ENCODE assay signal across 1 cellular context in the genomic region with DNA sequence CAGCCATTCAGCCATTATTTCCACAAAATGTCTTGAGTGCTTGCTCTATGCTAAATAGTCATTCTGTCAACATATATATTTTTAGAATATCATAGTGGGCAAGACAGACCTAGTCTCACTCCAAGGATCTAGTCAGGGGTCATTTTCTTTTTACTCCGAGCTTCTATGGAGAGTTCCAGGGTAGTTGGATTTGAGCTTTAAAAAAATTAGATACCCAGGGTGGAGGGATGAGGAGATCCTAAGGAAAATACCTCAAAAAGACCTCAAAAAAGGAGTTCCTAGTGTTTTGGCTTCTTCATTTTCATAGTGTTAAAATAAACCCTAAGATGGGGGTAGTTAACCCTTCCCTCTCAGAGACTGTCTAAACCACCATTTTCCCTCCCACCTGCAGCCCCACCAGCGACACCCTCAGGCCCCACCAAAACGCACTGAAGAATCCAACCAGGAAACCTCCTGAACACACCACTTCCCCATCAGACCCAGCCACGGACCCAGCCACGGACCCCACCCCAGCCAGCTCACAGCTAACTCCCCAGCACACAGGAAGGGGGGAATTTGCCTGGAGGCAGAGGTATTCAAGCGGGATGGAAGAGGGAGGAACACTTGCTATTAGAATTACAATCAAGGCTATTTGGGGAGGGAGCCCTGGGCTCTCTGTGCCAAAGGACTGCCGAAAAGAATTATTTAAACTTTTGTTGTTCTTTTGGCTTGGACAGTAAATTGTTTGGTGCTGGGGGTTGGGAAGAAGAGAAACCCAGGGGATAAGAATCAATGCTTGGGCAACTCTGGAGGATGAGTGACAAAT.
TF ChIP-seq lines count a peak whose summit lies in the region.

No MANE protein-coding gene starts in this region.

TF ChIP-seq in HepG2, 621 proteins besides CTCF, POLR2A, EP300 and RAD21 (continued from another document and continues in another):
- TF ChIP-seq ZNF629 (CRISPR knock-in tag; conservative IDR thresholded peaks at IDR 0.05) (no peak), SMC3 (IDR thresholded peaks at IDR 0.05; ENCODE audit: low read length) (0 out of 2 replicates have a peak, but pooled peaks have one; percentile 42), PHF5A (CRISPR knock-in tag; IDR thresholded peaks at IDR 0.05; ENCODE audit: low read depth, unreplicated experiment) (no peak), CENPT (CRISPR knock-in tag; IDR thresholded peaks at IDR 0.05; ENCODE audit: low read depth) (no peak), KDM5B (CRISPR knock-in tag; IDR thresholded peaks at IDR 0.05; ENCODE audit: borderline replicate concordance) (peak; percentile 74; the same call in 1 of the 2 replicates), HOXA9 (CRISPR knock-in tag; IDR thresholded peaks at IDR 0.05; ENCODE audit: borderline replicate concordance) (no peak), ZNF775 (CRISPR knock-in tag; IDR thresholded peaks at IDR 0.05; ENCODE audit: borderline replicate concordance) (peak; percentile 30; the same call in 1 of the 2 replicates), CHD4 (IDR thresholded peaks at IDR 0.05; ENCODE audit: borderline replicate concordance, low read length) (peak; percentile 87), MYC (CRISPR knock-in tag; IDR thresholded peaks at IDR 0.05; ENCODE audit: borderline replicate concordance) (0 out of 2 replicates have a peak, but pooled peaks have one; percentile 54), ZNF761 (CRISPR knock-in tag; conservative IDR thresholded peaks at IDR 0.05) (peak; percentile 65; the same call in 1 of the 2 replicates), ZNF17 (CRISPR knock-in tag; IDR thresholded peaks at IDR 0.05) (no peak), SUZ12 (IDR thresholded peaks at IDR 0.05; ENCODE audit: low read depth, low read length) (0 out of 2 replicates have a peak, but pooled peaks have one; percentile 1), MYNN (CRISPR knock-in tag; IDR thresholded peaks at IDR 0.05; ENCODE audit: low read depth) (no peak), REXO4 (CRISPR knock-in tag; IDR thresholded peaks at IDR 0.05; ENCODE audit: borderline replicate concordance) (0 out of 2 replicates have a peak, but pooled peaks have one; percentile 48), RXRB (CRISPR knock-in tag; IDR thresholded peaks at IDR 0.05; ENCODE audit: borderline replicate concordance) (0 out of 2 replicates have a peak, but pooled peaks have one; percentile 14), MEF2D (CRISPR knock-in tag; IDR thresholded peaks at IDR 0.05) (no peak), ZNF547 (CRISPR knock-in tag; IDR thresholded peaks at IDR 0.05) (0 out of 2 replicates have a peak, but pooled peaks have one; percentile 51), ZNF737 (CRISPR knock-in tag; IDR thresholded peaks at IDR 0.05; ENCODE audit: borderline replicate concordance) (no peak), MEIS1 (CRISPR knock-in tag; IDR thresholded peaks at IDR 0.05; ENCODE audit: borderline replicate concordance) (no peak), CAMTA2 (CRISPR knock-in tag; IDR thresholded peaks at IDR 0.05; ENCODE audit: borderline replicate concordance) (no peak), KLF12 (CRISPR knock-in tag; IDR thresholded peaks at IDR 0.05; ENCODE audit: borderline replicate concordance) (no peak)
- TF ChIP-seq, protein P1, sequence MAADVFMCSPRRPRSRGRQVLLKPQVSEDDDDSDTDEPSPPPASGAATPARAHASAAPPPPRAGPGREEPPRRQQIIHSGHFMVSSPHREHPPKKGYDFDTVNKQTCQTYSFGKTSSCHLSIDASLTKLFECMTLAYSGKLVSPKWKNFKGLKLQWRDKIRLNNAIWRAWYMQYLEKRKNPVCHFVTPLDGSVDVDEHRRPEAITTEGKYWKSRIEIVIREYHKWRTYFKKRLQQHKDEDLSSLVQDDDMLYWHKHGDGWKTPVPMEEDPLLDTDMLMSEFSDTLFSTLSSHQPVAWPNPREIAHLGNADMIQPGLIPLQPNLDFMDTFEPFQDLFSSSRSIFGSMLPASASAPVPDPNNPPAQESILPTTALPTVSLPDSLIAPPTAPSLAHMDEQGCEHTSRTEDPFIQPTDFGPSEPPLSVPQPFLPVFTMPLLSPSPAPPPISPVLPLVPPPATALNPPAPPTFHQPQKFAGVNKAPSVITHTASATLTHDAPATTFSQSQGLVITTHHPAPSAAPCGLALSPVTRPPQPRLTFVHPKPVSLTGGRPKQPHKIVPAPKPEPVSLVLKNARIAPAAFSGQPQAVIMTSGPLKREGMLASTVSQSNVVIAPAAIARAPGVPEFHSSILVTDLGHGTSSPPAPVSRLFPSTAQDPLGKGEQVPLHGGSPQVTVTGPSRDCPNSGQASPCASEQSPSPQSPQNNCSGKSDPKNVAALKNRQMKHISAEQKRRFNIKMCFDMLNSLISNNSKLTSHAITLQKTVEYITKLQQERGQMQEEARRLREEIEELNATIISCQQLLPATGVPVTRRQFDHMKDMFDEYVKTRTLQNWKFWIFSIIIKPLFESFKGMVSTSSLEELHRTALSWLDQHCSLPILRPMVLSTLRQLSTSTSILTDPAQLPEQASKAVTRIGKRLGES (CRISPR knock-in tag; IDR thresholded peaks at IDR 0.05; ENCODE audit: borderline replicate concordance), result no peak
- TF ChIP-seq, protein P2, sequence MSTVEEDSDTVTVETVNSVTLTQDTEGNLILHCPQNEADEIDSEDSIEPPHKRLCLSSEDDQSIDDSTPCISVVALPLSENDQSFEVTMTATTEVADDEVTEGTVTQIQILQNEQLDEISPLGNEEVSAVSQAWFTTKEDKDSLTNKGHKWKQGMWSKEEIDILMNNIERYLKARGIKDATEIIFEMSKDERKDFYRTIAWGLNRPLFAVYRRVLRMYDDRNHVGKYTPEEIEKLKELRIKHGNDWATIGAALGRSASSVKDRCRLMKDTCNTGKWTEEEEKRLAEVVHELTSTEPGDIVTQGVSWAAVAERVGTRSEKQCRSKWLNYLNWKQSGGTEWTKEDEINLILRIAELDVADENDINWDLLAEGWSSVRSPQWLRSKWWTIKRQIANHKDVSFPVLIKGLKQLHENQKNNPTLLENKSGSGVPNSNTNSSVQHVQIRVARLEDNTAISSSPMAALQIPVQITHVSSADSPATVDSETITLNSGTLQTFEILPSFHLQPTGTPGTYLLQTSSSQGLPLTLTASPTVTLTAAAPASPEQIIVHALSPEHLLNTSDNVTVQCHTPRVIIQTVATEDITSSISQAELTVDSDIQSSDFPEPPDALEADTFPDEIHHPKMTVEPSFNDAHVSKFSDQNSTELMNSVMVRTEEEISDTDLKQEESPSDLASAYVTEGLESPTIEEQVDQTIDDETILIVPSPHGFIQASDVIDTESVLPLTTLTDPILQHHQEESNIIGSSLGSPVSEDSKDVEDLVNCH (CRISPR knock-in tag; IDR thresholded peaks at IDR 0.05), result 0 out of 2 replicates have a peak, but pooled peaks have one; percentile 49
- TF ChIP-seq, protein P3, sequence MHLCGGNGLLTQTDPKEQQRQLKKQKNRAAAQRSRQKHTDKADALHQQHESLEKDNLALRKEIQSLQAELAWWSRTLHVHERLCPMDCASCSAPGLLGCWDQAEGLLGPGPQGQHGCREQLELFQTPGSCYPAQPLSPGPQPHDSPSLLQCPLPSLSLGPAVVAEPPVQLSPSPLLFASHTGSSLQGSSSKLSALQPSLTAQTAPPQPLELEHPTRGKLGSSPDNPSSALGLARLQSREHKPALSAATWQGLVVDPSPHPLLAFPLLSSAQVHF (CRISPR knock-in tag; IDR thresholded peaks at IDR 0.05), result no peak
- TF ChIP-seq, protein P4, sequence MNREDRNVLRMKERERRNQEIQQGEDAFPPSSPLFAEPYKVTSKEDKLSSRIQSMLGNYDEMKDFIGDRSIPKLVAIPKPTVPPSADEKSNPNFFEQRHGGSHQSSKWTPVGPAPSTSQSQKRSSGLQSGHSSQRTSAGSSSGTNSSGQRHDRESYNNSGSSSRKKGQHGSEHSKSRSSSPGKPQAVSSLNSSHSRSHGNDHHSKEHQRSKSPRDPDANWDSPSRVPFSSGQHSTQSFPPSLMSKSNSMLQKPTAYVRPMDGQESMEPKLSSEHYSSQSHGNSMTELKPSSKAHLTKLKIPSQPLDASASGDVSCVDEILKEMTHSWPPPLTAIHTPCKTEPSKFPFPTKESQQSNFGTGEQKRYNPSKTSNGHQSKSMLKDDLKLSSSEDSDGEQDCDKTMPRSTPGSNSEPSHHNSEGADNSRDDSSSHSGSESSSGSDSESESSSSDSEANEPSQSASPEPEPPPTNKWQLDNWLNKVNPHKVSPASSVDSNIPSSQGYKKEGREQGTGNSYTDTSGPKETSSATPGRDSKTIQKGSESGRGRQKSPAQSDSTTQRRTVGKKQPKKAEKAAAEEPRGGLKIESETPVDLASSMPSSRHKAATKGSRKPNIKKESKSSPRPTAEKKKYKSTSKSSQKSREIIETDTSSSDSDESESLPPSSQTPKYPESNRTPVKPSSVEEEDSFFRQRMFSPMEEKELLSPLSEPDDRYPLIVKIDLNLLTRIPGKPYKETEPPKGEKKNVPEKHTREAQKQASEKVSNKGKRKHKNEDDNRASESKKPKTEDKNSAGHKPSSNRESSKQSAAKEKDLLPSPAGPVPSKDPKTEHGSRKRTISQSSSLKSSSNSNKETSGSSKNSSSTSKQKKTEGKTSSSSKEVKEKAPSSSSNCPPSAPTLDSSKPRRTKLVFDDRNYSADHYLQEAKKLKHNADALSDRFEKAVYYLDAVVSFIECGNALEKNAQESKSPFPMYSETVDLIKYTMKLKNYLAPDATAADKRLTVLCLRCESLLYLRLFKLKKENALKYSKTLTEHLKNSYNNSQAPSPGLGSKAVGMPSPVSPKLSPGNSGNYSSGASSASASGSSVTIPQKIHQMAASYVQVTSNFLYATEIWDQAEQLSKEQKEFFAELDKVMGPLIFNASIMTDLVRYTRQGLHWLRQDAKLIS (CRISPR knock-in tag; IDR thresholded peaks at IDR 0.05), result no peak
- TF ChIP-seq, protein P5, sequence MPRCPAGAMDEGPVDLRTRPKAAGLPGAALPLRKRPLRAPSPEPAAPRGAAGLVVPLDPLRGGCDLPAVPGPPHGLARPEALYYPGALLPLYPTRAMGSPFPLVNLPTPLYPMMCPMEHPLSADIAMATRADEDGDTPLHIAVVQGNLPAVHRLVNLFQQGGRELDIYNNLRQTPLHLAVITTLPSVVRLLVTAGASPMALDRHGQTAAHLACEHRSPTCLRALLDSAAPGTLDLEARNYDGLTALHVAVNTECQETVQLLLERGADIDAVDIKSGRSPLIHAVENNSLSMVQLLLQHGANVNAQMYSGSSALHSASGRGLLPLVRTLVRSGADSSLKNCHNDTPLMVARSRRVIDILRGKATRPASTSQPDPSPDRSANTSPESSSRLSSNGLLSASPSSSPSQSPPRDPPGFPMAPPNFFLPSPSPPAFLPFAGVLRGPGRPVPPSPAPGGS (CRISPR knock-in tag; IDR thresholded peaks at IDR 0.05), result peak; percentile 14; the same call in 1 of the 2 replicates
- TF ChIP-seq, protein P6, sequence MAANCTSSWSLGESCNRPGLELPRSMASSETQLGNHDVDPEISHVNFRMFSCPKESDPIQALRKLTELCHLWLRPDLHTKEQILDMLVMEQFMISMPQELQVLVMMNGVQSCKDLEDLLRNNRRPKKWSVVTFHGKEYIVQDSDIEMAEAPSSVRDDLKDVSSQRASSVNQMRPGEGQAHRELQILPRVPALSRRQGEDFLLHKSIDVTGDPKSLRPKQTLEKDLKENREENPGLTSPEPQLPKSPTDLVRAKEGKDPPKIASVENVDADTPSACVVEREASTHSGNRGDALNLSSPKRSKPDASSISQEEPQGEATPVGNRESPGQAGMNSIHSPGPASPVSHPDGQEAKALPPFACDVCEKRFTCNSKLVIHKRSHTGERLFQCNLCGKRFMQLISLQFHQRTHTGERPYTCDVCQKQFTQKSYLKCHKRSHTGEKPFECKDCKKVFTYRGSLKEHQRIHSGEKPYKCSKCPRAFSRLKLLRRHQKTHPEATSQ (CRISPR knock-in tag; IDR thresholded peaks at IDR 0.05; ENCODE audit: borderline replicate concordance), result peak; percentile 54; the same call in 1 of the 2 replicates
- TF ChIP-seq, protein P7, sequence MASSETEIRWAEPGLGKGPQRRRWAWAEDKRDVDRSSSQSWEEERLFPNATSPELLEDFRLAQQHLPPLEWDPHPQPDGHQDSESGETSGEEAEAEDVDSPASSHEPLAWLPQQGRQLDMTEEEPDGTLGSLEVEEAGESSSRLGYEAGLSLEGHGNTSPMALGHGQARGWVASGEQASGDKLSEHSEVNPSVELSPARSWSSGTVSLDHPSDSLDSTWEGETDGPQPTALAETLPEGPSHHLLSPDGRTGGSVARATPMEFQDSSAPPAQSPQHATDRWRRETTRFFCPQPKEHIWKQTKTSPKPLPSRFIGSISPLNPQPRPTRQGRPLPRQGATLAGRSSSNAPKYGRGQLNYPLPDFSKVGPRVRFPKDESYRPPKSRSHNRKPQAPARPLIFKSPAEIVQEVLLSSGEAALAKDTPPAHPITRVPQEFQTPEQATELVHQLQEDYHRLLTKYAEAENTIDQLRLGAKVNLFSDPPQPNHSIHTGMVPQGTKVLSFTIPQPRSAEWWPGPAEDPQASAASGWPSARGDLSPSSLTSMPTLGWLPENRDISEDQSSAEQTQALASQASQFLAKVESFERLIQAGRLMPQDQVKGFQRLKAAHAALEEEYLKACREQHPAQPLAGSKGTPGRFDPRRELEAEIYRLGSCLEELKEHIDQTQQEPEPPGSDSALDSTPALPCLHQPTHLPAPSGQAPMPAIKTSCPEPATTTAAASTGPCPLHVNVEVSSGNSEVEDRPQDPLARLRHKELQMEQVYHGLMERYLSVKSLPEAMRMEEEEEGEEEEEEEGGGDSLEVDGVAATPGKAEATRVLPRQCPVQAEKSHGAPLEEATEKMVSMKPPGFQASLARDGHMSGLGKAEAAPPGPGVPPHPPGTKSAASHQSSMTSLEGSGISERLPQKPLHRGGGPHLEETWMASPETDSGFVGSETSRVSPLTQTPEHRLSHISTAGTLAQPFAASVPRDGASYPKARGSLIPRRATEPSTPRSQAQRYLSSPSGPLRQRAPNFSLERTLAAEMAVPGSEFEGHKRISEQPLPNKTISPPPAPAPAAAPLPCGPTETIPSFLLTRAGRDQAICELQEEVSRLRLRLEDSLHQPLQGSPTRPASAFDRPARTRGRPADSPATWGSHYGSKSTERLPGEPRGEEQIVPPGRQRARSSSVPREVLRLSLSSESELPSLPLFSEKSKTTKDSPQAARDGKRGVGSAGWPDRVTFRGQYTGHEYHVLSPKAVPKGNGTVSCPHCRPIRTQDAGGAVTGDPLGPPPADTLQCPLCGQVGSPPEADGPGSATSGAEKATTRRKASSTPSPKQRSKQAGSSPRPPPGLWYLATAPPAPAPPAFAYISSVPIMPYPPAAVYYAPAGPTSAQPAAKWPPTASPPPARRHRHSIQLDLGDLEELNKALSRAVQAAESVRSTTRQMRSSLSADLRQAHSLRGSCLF (CRISPR knock-in tag; IDR thresholded peaks at IDR 0.05; ENCODE audit: borderline replicate concordance), result no peak
- TF ChIP-seq, protein P8, sequence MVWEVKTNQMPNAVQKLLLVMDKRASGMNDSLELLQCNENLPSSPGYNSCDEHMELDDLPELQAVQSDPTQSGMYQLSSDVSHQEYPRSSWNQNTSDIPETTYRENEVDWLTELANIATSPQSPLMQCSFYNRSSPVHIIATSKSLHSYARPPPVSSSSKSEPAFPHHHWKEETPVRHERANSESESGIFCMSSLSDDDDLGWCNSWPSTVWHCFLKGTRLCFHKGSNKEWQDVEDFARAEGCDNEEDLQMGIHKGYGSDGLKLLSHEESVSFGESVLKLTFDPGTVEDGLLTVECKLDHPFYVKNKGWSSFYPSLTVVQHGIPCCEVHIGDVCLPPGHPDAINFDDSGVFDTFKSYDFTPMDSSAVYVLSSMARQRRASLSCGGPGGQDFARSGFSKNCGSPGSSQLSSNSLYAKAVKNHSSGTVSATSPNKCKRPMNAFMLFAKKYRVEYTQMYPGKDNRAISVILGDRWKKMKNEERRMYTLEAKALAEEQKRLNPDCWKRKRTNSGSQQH (CRISPR knock-in tag; IDR thresholded peaks at IDR 0.05; ENCODE audit: low read depth), result 0 out of 2 replicates have a peak, but pooled peaks have one; percentile 7
- TF ChIP-seq, protein P9, sequence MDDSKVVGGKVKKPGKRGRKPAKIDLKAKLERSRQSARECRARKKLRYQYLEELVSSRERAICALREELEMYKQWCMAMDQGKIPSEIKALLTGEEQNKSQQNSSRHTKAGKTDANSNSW (CRISPR knock-in tag; IDR thresholded peaks at IDR 0.05; ENCODE audit: borderline replicate concordance), result no peak
